Comparison of ENCODE assay signal across 8 cellular contexts in the genomic region with DNA sequence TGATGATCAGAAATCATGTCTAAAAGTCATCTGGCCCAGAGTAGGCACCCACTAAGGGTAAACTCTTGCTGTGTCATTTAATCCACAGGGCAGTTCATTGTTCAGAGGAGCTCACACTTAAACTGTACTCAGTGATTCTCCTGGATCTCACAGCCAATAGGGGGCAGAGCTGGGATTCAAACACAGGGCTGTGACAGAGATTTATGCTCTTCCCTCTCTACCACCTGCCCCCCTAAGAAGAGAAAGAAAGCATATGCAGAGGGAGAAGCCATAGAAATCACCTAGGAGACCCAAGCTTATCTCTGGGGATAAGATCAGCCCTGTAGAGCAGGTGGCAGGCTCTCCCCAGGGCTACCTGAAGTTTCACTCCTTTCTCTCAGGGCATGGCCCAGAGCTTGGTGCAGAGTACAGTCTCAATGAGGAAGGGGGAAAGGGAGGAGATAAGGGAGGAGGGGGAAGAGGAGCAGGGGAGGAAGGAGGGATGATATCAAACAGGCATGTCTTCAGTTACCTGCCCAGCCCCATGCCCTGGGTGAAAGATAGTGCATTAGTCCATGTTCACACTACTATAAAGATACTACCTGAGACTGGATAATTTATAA.
DNase-seq lines count a peak whose midpoint lies in the region; ATAC-seq and TF ChIP-seq lines count a peak whose summit lies in the region.

No MANE protein-coding gene starts in this region.

- ATAC-seq in GM21619 (IDR thresholded peaks at IDR 0.05; ENCODE audit: unreplicated experiment) (no peak), HG02678 (IDR thresholded peaks at IDR 0.05; ENCODE audit: unreplicated experiment) (no peak)

- DNase-seq in NCI-H2107 treated with DMSO at 0.1 percent for 48 hours (lab: John Stamatoyannopoulos, UW; ENCODE audit: unreplicated experiment), result peak; percentile 52
- no peak for DNase-seq in NCI-H2107 (lab: John Stamatoyannopoulos, UW)
- peak; percentile 95 to 97 for DNase-seq in NCI-H524 (lab: John Stamatoyannopoulos, UW)
- peak; percentile 22 for DNase-seq in epithelial cell of esophagus (ENCODE audit: low read depth)
- DNase-seq in retinal pigment epithelial cell (ENCODE audit: low read depth), result no peak
- DNase-seq in cortex of kidney (lab: John Stamatoyannopoulos, UW), result no peak

- H3K4me3 ChIP-seq in epithelial cell of esophagus (ENCODE audit: low read length), result no peak overlapping the region
- no peak overlapping the region for H3K4me3 ChIP-seq in retinal pigment epithelial cell (ENCODE audit: low read length)

- peak; percentile 45 for TF ChIP-seq CTCF in epithelial cell of esophagus (IDR thresholded peaks at IDR 0.05; ENCODE audit: insufficient read depth, low read depth, low read length, missing control alignments)
- peak; percentile 52 for TF ChIP-seq CTCF in retinal pigment epithelial cell (conservative IDR thresholded peaks at IDR 0.05; ENCODE audit: low read depth, low read length)

Comparison
In these comparisons a context has a peak if more than half of its experiments do, and no peak if none do; other contexts are left out.
1. DNase-seq: peak in NCI-H2107 treated with DMSO at 0.1 percent for 48 hours (single experiment), NCI-H524 (2 of 2) and epithelial cell of esophagus (single experiment); none in NCI-H2107 (single experiment), retinal pigment epithelial cell (single experiment) and cortex of kidney (single experiment).